In genomic region chr4:48698029-48698901, GRCh38 we compare ENCODE assay signal across 8 cellular contexts.
A peak's percentile ranks its signal among the peaks of the same experiment; 100 is the strongest.
DNase-seq lines count a peak whose midpoint lies in the region; ATAC-seq and TF ChIP-seq lines count a peak whose summit lies in the region.

No MANE protein-coding gene starts in this region.

- H3K36me3 ChIP-seq in testis (ENCODE audit: low read depth, missing control alignments) (no peaks in the 10 kb centered on the region), prostate gland (no peaks in the 10 kb centered on the region)

- 45 to 52% methylated on average over 4 of the region's 4 CpGs for WGBS in testis, 2 donors
- WGBS in prostate gland: 69% methylated on average over 4 of the region's 4 CpGs

- H3K4me1 ChIP-seq in testis (peaks cover 3% of the 10 kb centered on the region), prostate gland (replicated peaks) (no peaks in the 10 kb centered on the region)

- H3K9me3 Mint-ChIP-seq in WTC11: no peaks in the 10 kb centered on the region
- H3K9me3 Mint-ChIP-seq in immature natural killer cell: no peaks in the 10 kb centered on the region
- no peaks in the 10 kb centered on the region for H3K9me3 Mint-ChIP-seq in T-helper 2 cell treated with Interferon-gamma antibody and Interleukin-4, amounts not matched to agents 5 μg/mL and 100 μg/mL, for 36 hours

- peak overlapping the region; percentile 58 for H3K27ac Mint-ChIP-seq in WTC11
- H3K27ac Mint-ChIP-seq in immature natural killer cell: peak overlapping the region in 5 of 6 donors; percentile 4 to 82 (median 61)
- H3K27ac Mint-ChIP-seq in T-helper 2 cell treated with Interferon-gamma antibody and Interleukin-4, amounts not matched to agents 5 μg/mL and 100 μg/mL, for 36 hours: no peak overlapping the region

- H3K9me3 ChIP-seq in testis (no peaks in the 10 kb centered on the region), prostate gland (no peaks in the 10 kb centered on the region)

- H3K27me3 Mint-ChIP-seq in WTC11 (ENCODE audit: low read depth) (no peaks in the 10 kb centered on the region; the same call in 1 of the 2 replicates), immature natural killer cell (ENCODE audit: low read depth in 3 of 3) (peaks cover 0 to 4% (median 0%) of the 10 kb centered on the region in 3 donors)
- no peaks in the 10 kb centered on the region for H3K27me3 Mint-ChIP-seq in T-helper 2 cell treated with Interferon-gamma antibody and Interleukin-4, amounts not matched to agents 5 μg/mL and 100 μg/mL, for 36 hours (ENCODE audit: low read depth)

- H3K4me3 ChIP-seq in testis: no peak overlapping the region
- no peak overlapping the region for H3K4me3 ChIP-seq in prostate gland

- no peak for TF ChIP-seq POLR2A in testis (IDR thresholded peaks at IDR 0.05)
- no peak for TF ChIP-seq POLR2A in prostate gland (IDR thresholded peaks at IDR 0.05)

- H3K4me3 Mint-ChIP-seq in WTC11: no peak overlapping the region
- H3K4me3 Mint-ChIP-seq in immature natural killer cell: peak overlapping the region in 3 of 5 donors; percentile 3 to 11 (median 8)
- H3K4me3 Mint-ChIP-seq in T-helper 2 cell treated with Interferon-gamma antibody and Interleukin-4, amounts not matched to agents 5 μg/mL and 100 μg/mL, for 36 hours: no peak overlapping the region

- intact Hi-C loops in testis (cut with DNase I; ENCODE audit: low total_unique reads): no loop called here
- intact Hi-C loops in prostate gland (cut with DNase I): no loop called here

- H3K27ac ChIP-seq in testis (peak overlapping the region in 1 of 2 donors; percentile 37), prostate gland (no peak overlapping the region)

- peak; percentile 87 for DNase-seq in HS-5 (ENCODE audit: low read depth)
- no peak for DNase-seq in WTC11 (ENCODE audit: low spot score)
- no peak for DNase-seq in immature natural killer cell
- peak; percentile 79 for DNase-seq in testis
- no peak for DNase-seq in NCI-H345 treated with DMSO at 0.1 percent for 48 hours (lab: John Stamatoyannopoulos, UW; ENCODE audit: unreplicated experiment)
- no peak for DNase-seq in T-helper 2 cell treated with Interferon-gamma antibody and Interleukin-4, amounts not matched to agents 5 μg/mL and 100 μg/mL, for 36 hours (ENCODE audit: low spot score)
- no peak for DNase-seq in prostate gland (ENCODE audit: low spot score)

- CTCF ChIA-PET in WTC11 (lab: Charles Lee): interaction anchor here (1.0 to 1.9 kb wide), 3 partner anchors 119 to 246 kb away, joined by 4 to 5 read pairs (median 4); no protein-coding TSS in a partner anchor

- ATAC-seq in WTC11: no peak
- no peak for ATAC-seq in HG02610 (IDR thresholded peaks at IDR 0.05; ENCODE audit: unreplicated experiment)

- H3K27me3 ChIP-seq in testis (no peaks in the 10 kb centered on the region), prostate gland (replicated peaks; ENCODE audit: insufficient read depth) (no peaks in the 10 kb centered on the region)

- no peak for TF ChIP-seq CTCF in WTC11 (IDR thresholded peaks at IDR 0.05)
- no peak for TF ChIP-seq CTCF in testis (IDR thresholded peaks at IDR 0.05)
- no peak for TF ChIP-seq CTCF in prostate gland (IDR thresholded peaks at IDR 0.05)

- POLR2A ChIA-PET in WTC11 (lab: Charles Lee): interaction anchor here (0.6 kb wide), 1 partner anchor 40 kb away, joined by 4 read pairs; no protein-coding TSS in a partner anchor

- no peaks in the 10 kb centered on the region for H3K36me3 Mint-ChIP-seq in WTC11
- H3K36me3 Mint-ChIP-seq in immature natural killer cell: no peaks in the 10 kb centered on the region
- peaks cover 10% of the 10 kb centered on the region for H3K36me3 Mint-ChIP-seq in T-helper 2 cell treated with Interferon-gamma antibody and Interleukin-4, amounts not matched to agents 5 μg/mL and 100 μg/mL, for 36 hours (ENCODE audit: low read depth)

- H3K4me1 Mint-ChIP-seq in WTC11: peaks cover 55% of the 10 kb centered on the region
- H3K4me1 Mint-ChIP-seq in immature natural killer cell: peaks cover 63 to 87% of the 10 kb centered on the region in 2 donors
- peaks cover 15% of the 10 kb centered on the region for H3K4me1 Mint-ChIP-seq in T-helper 2 cell treated with Interferon-gamma antibody and Interleukin-4, amounts not matched to agents 5 μg/mL and 100 μg/mL, for 36 hours (ENCODE audit: low read depth)

TF ChIP-seq in WTC11, 78 proteins besides CTCF, POLR2A, EP300 and RAD21:
- TF ChIP-seq, protein P1, sequence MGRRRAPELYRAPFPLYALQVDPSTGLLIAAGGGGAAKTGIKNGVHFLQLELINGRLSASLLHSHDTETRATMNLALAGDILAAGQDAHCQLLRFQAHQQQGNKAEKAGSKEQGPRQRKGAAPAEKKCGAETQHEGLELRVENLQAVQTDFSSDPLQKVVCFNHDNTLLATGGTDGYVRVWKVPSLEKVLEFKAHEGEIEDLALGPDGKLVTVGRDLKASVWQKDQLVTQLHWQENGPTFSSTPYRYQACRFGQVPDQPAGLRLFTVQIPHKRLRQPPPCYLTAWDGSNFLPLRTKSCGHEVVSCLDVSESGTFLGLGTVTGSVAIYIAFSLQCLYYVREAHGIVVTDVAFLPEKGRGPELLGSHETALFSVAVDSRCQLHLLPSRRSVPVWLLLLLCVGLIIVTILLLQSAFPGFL (CRISPR knock-in tag; IDR thresholded peaks at IDR 0.05; ENCODE audit: borderline replicate concordance): no peak
- TF ChIP-seq NFATC4 (CRISPR knock-in tag; IDR thresholded peaks at IDR 0.05) (no peak), FOXK1 (CRISPR knock-in tag; IDR thresholded peaks at IDR 0.05) (no peak), JUN (CRISPR knock-in tag; IDR thresholded peaks at IDR 0.05) (no peak), USF2 (CRISPR knock-in tag; IDR thresholded peaks at IDR 0.05) (no peak), ZNF416 (CRISPR knock-in tag; IDR thresholded peaks at IDR 0.05) (no peak), GABPB1 (CRISPR knock-in tag; IDR thresholded peaks at IDR 0.05) (no peak), MLX (CRISPR knock-in tag; IDR thresholded peaks at IDR 0.05) (no peak), NR2C2 (CRISPR knock-in tag; IDR thresholded peaks at IDR 0.05) (no peak), RORB (CRISPR knock-in tag; IDR thresholded peaks at IDR 0.05) (no peak), PRRX2 (CRISPR knock-in tag; IDR thresholded peaks at IDR 0.05) (no peak), ZBTB21 (CRISPR knock-in tag; IDR thresholded peaks at IDR 0.05; ENCODE audit: borderline replicate concordance) (no peak), NFYB (CRISPR knock-in tag; conservative IDR thresholded peaks at IDR 0.05; ENCODE audit: low read depth) (no peak), SMAD3 (CRISPR knock-in tag; IDR thresholded peaks at IDR 0.05; ENCODE audit: borderline replicate concordance) (no peak), RELA (CRISPR knock-in tag; IDR thresholded peaks at IDR 0.05; ENCODE audit: borderline replicate concordance) (no peak), ZNF219 (CRISPR knock-in tag; IDR thresholded peaks at IDR 0.05; ENCODE audit: borderline replicate concordance) (no peak), ZNF423 (CRISPR knock-in tag; IDR thresholded peaks at IDR 0.05) (no peak), ZNF671 (CRISPR knock-in tag; IDR thresholded peaks at IDR 0.05) (no peak), FOXP4 (CRISPR knock-in tag; IDR thresholded peaks at IDR 0.05) (no peak), FOXP1 (CRISPR knock-in tag; IDR thresholded peaks at IDR 0.05; ENCODE audit: borderline replicate concordance) (no peak)

Comparison
In these comparisons a context has a peak if more than half of its experiments do, and no peak if none do; other contexts are left out.
1. DNase-seq: peak in HS-5 (single experiment) and testis (single experiment); none in WTC11 (single experiment), immature natural killer cell (0 of 3), NCI-H345 treated with DMSO at 0.1 percent for 48 hours (single experiment), T-helper 2 cell treated with Interferon-gamma antibody and Interleukin-4, amounts not matched to agents 5 μg/mL and 100 μg/mL, for 36 hours (single experiment) and prostate gland (single experiment).
2. H3K4me3 Mint-ChIP-seq: peak in immature natural killer cell (3 of 5); none in WTC11 (single experiment) and T-helper 2 cell treated with Interferon-gamma antibody and Interleukin-4, amounts not matched to agents 5 μg/mL and 100 μg/mL, for 36 hours (single experiment).